8 cellular contexts compared by ENCODE assay signal in the genomic region with DNA sequence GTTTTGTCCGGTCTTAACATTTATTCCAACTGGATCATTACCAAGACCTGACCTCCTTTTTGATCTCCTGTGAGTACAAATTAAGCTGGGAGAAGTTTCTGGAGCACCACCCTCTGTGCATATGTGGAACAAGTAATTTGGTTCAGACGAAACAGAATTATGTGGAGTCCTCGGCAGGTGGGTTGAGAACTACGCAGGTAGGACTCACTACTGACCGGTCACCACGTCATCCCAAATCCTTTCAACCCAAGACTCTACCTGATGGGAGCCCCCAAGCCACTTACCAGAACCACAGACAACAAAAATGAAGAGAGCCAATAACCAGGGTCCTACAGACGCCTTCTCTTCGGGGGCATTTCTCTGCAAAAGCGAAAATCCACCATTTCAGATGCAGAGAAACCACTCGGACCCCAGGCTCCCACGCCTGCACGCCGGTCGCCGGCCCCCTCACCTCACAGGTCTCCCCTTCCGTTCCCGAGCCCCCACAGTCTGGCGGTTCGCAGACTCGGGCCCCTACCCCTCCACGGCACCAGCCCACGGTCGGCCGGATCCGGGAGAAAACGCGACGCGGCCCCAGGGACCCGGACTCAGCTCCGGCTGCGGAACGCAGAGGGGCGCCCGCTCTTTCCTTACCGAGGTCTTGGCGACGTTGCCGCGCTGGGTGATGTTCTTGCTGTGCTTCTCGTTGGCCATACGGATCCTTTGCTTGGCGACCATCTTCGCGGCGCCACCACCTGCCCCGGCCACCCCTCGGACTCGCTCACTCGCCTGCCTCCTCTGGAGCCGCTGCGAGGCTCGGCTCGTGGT. TPM values are rescaled to one million over a fixed set of nuclear protein-coding genes. Genes with fewer than 3 reads are reported as not detected.
A peak's percentile ranks its signal among the peaks of the same experiment; 100 is the strongest.
DNase-seq lines count a peak whose midpoint lies in the region; ATAC-seq and TF ChIP-seq lines count a peak whose summit lies in the region.

No MANE protein-coding gene starts in this region.

- peaks cover 0 to 26% (median 0%) of the 10 kb centered on the region in 4 donors for H3K4me1 ChIP-seq in right lobe of liver

- H3K27me3 ChIP-seq in right lobe of liver = no peaks in the 10 kb centered on the region

- peak overlapping the region; percentile 97 to 99 (median 99) for H3K27ac ChIP-seq in right lobe of liver

- peak; percentile 12 for ATAC-seq in HG03571 (IDR thresholded peaks at IDR 0.05; ENCODE audit: unreplicated experiment)
- ATAC-seq in right lobe of liver = peak; percentile 7 to 28 (median 9)

- peak; percentile 16 to 25 for DNase-seq in activated CD4-positive, alpha-beta T cell treated with anti-CD3 and anti-CD28 coated beads for 24 hours (ENCODE audit: low read depth in 2 of 2)
- DNase-seq in activated CD4-positive, alpha-beta T cell treated with anti-CD3 and anti-CD28 coated beads for 1 hour = no peak
- DNase-seq in T-helper 9 cell = peak; percentile 25
- DNase-seq in choroid plexus epithelial cell (ENCODE audit: low read depth) = peak; percentile 32
- DNase-seq in right lobe of liver = peak; percentile 62 to 74 (median 66)
- peak in 2 of 3 experiments; percentile 2 to 7 for DNase-seq in stimulated activated CD4-positive, alpha-beta T cell treated with anti-CD3 and anti-CD28 coated beads, TNF-alpha, amount 100 ng/mL, for 24 hours (ENCODE audit: low read depth in 3 of 3)
- no peak for DNase-seq in T1000 (lab: John Stamatoyannopoulos, UW)

- H3K4me3 ChIP-seq in choroid plexus epithelial cell (ENCODE audit: low read depth, low read length) = peak overlapping the region; percentile 90
- H3K4me3 ChIP-seq in right lobe of liver = peak overlapping the region; percentile 84 to 90 (median 86)

- TF ChIP-seq CTCF in choroid plexus epithelial cell (conservative IDR thresholded peaks at IDR 0.05; ENCODE audit: low read depth, low read length) (peak; percentile 4), right lobe of liver (IDR thresholded peaks at IDR 0.05) (no peak)

- H3K9me3 ChIP-seq in right lobe of liver = no peaks in the 10 kb centered on the region

- TF ChIP-seq POLR2A in right lobe of liver (IDR thresholded peaks at IDR 0.05) = no peak

- intact Hi-C loops in right lobe of liver (cut with DNase I) = no loop called here

- 1% methylated on average over 19 of the region's 54 CpGs for WGBS in right lobe of liver (ENCODE audit: insufficient coverage, low coverage, low lambda C conversion rate, missing lambda C conversion rate)

- peaks cover 0 to 23% (median 6%) of the 10 kb centered on the region in 4 donors for H3K36me3 ChIP-seq in right lobe of liver

RNA-seq across cellular contexts. Expression of a gene that starts 0.7 kb away (rescaled TPM):
- total RNA-seq in right lobe of liver = 100 to 1,000 TPM in 2 of 6 experiments, 10 to 100 TPM in 4; 65.6 to 367 (median 92.4) TPM

RNA-seq across cellular contexts. Expression of a gene that starts 1.0 kb away (rescaled TPM):
- total RNA-seq in right lobe of liver = 10 to 100 TPM; 29.8 to 89.9 (median 39.4) TPM

RNA-seq across cellular contexts. Expression of a gene that starts 57.5 kb away (rescaled TPM):
- total RNA-seq in right lobe of liver = 10 to 100 TPM; 51.1 to 72.8 (median 63.4) TPM

Comparison
In these comparisons a context has a peak if more than half of its experiments do, and no peak if none do; other contexts are left out.
1. DNase-seq: peak in activated CD4-positive, alpha-beta T cell treated with anti-CD3 and anti-CD28 coated beads for 24 hours (2 of 2), T-helper 9 cell (single experiment), choroid plexus epithelial cell (single experiment), right lobe of liver (3 of 3) and stimulated activated CD4-positive, alpha-beta T cell treated with anti-CD3 and anti-CD28 coated beads, TNF-alpha, amount 100 ng/mL, for 24 hours (2 of 3); none in activated CD4-positive, alpha-beta T cell treated with anti-CD3 and anti-CD28 coated beads for 1 hour (single experiment) and T1000 (single experiment).